15 cellular contexts compared by ENCODE assay signal in the genomic region with DNA sequence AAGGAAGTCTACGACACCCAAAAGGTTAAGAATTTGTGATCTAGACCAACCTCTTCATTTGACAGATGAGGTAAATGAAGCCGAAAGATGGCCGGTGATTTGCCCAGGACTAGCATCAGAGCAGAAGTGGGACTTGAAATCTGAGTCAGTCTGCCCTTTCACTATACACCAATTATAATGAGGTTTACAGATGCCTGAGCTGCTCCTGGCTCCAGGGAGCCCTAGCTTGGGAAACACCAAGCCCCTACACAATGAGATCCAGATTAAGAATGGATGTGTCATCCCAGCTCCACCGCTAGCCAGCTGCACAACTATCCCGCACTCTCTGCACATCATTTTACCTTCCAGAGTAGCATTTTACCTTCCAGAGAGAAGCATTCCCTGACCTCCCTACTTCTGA. TPM values are rescaled to one million over a fixed set of nuclear protein-coding genes. Genes with fewer than 3 reads are reported as not detected.
DNase-seq lines count a peak whose midpoint lies in the region; ATAC-seq and TF ChIP-seq lines count a peak whose summit lies in the region.
"Had no signal": no experiment of that assay in that cellular context is flagged by ENCODE, and none has a peak within 500 bp of the region (broad histone marks: within the 10 kb centered on the region; RNA-seq: fewer than 3 reads in every experiment).

No MANE protein-coding gene starts in this region.

- H3K4me1 Mint-ChIP-seq in HFFc6 (ENCODE audit: low read depth): peaks cover 18% of the 10 kb centered on the region
- H3K4me1 Mint-ChIP-seq: activated CD4-positive, alpha-beta T cell treated with anti-CD3 and anti-CD28 coated beads, Interleukin-2, amount 10 ng/mL, durations not matched to agents 7 days and 5 days; activated T-helper 17 cell treated with anti-CD3 and anti-CD28 coated beads, Interleukin-2, amount 50 U/mL, for 72 hours had no signal

- DNase-seq in AG09319 (ENCODE audit: extremely low read depth, low read depth) (peak; percentile 77), HFFc6 (peak; percentile 88), amniotic epithelial cell (ENCODE audit: low read depth) (peak; percentile 43), left kidney (ENCODE audit: low read depth, low spot score) (peak; percentile 12), cerebellar cortex (ENCODE audit: low spot score) (no peak), NOMO-1 (lab: John Stamatoyannopoulos, UW; ENCODE audit: unreplicated experiment in 2 of 2) (no peak)
- DNase-seq: activated CD4-positive, alpha-beta T cell treated with anti-CD3 and anti-CD28 coated beads, Interleukin-2, amount 10 ng/mL, durations not matched to agents 7 days and 5 days; CD4-positive, alpha-beta T cell; midbrain; OCI-M1; stimulated activated naive CD8-positive, alpha-beta T cell treated with anti-CD3 and anti-CD28 coated beads, Interleukin-15, Interleukin-2, amounts not matched to agents 100 U/mL and 50 U/mL, for 24 hours; T-helper 1 cell had no signal

- peak overlapping the region; percentile 47 for H3K4me3 Mint-ChIP-seq in HFFc6
- H3K4me3 Mint-ChIP-seq: activated CD4-positive, alpha-beta T cell treated with anti-CD3 and anti-CD28 coated beads, Interleukin-2, amount 10 ng/mL, durations not matched to agents 7 days and 5 days; activated T-helper 17 cell treated with anti-CD3 and anti-CD28 coated beads, Interleukin-2, amount 50 U/mL, for 72 hours; CD4-positive, alpha-beta T cell had no signal

- no peaks in the 10 kb centered on the region for H3K9me3 Mint-ChIP-seq in HFFc6
- H3K9me3 Mint-ChIP-seq: activated CD4-positive, alpha-beta T cell treated with anti-CD3 and anti-CD28 coated beads, Interleukin-2, amount 10 ng/mL, durations not matched to agents 7 days and 5 days; activated T-helper 17 cell treated with anti-CD3 and anti-CD28 coated beads, Interleukin-2, amount 50 U/mL, for 72 hours; CD4-positive, alpha-beta T cell had no signal

- no peaks in the 10 kb centered on the region for H3K36me3 Mint-ChIP-seq in HFFc6 (ENCODE audit: low read depth)

- TF ChIP-seq CTCF in AG09319 (IDR thresholded peaks at IDR 0.05; ENCODE audit: low read depth, low read length) (no peak), HFFc6 (IDR thresholded peaks at IDR 0.05) (no peak)

- ATAC-seq in activated CD4-positive, CD25-positive, alpha-beta regulatory T cell treated with anti-CD3 and anti-CD28 coated beads, Interleukin-2, amount 50 U/mL, for 24 hours: no peak
- ATAC-seq in HG03280 (IDR thresholded peaks at IDR 0.05; ENCODE audit: unreplicated experiment): no peak
- ATAC-seq: activated T-helper 17 cell treated with anti-CD3 and anti-CD28 coated beads, Interleukin-2, amount 50 U/mL, for 72 hours; stimulated activated naive CD8-positive, alpha-beta T cell treated with anti-CD3 and anti-CD28 coated beads, Interleukin-15, Interleukin-2, amounts not matched to agents 100 U/mL and 50 U/mL, for 24 hours had no signal

- H3K27ac Mint-ChIP-seq in HFFc6: peak overlapping the region; percentile 51; the same call in 1 of the 2 replicates
- H3K27ac Mint-ChIP-seq: activated CD4-positive, alpha-beta T cell treated with anti-CD3 and anti-CD28 coated beads, Interleukin-2, amount 10 ng/mL, durations not matched to agents 7 days and 5 days; activated T-helper 17 cell treated with anti-CD3 and anti-CD28 coated beads, Interleukin-2, amount 50 U/mL, for 72 hours; CD4-positive, alpha-beta T cell had no signal

- peaks cover 5% of the 10 kb centered on the region for H3K27me3 Mint-ChIP-seq in HFFc6 (ENCODE audit: insufficient read depth)

RNA-seq across cellular contexts. Expression of a gene that starts 26.9 kb away (rescaled TPM):
- total RNA-seq in HFFc6 (2021; fragmentation: NEBNext Ultra II Directional; extraction: Animal tissue kit (Norgen Biotek cat#: 25700)): 1 to 10 TPM; 2.3 to 5.2 (median 3.9) TPM
- total RNA-seq: activated CD4-positive, alpha-beta T cell treated with anti-CD3 and anti-CD28 coated beads, Interleukin-2, amount 10 ng/mL, durations not matched to agents 7 days and 5 days; activated T-helper 17 cell treated with anti-CD3 and anti-CD28 coated beads, Interleukin-2, amount 50 U/mL, for 72 hours; CD4-positive, alpha-beta T cell had no signal

Comparison
In these comparisons a context has a peak if more than half of its experiments do, and no peak if none do; other contexts are left out.
1. DNase-seq: peak in AG09319 (single experiment), HFFc6 (single experiment), amniotic epithelial cell (single experiment) and left kidney (single experiment); none in cerebellar cortex (single experiment) and NOMO-1 (0 of 2).